Comparison of ENCODE assay signal across 27 cellular contexts in the genomic region with DNA sequence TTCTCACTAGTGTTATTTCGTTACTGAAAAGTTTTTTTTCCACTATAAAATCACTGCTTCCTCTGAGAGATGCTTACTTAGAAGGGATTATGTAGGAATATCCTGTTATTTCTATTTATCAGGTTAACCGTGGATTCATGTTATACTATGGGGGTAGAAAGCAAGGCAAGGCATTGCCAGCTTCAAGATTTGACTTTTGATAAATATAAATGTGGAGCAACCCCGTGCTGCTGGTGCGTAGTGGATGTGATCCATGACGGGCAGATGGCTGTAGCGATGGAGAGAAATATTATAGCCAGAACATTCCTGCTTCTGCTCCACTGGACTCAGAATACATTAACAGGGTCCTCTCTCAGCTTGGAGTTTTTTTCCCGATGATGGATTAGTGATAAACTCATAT.
"Had no signal": no experiment of that assay in that cellular context is flagged by ENCODE, and none has a peak within 500 bp of the region (broad histone marks: within the 10 kb centered on the region; RNA-seq: fewer than 3 reads in every experiment).

No MANE protein-coding gene starts in this region.

- H3K4me1 ChIP-seq: adrenal gland, body of pancreas, foreskin keratinocyte, gastrocnemius medialis, heart left ventricle had no signal

- DNase-seq: activated CD4-positive, alpha-beta T cell treated with anti-CD3 and anti-CD28 coated beads for 1 hour; activated CD4-positive, alpha-beta T cell treated with anti-CD3 and anti-CD28 coated beads for 4 hours; activated CD4-positive, alpha-beta T cell treated with anti-CD3 and anti-CD28 coated beads, Interleukin-2, amount 10 ng/mL, durations not matched to agents 7 days and 5 days; activated CD4-positive, alpha-beta T cell treated with anti-CD3 and anti-CD28 coated beads, Interleukin-2, amount 50 U/mL, for 48 hours; activated CD8-positive, alpha-beta memory T cell treated with anti-CD3 and anti-CD28 coated beads, Interleukin-2, amount 10 ng/mL, durations not matched to agents 7 days and 5 days; activated CD8-positive, alpha-beta memory T cell treated with anti-CD3 and anti-CD28 coated beads, Interleukin-2, amount 50 U/mL, for 4 hours; activated CD8-positive, alpha-beta T cell treated with anti-CD3 and anti-CD28 coated beads for 36 hours; activated effector memory CD4-positive, alpha-beta T cell treated with anti-CD3 and anti-CD28 coated beads, Interleukin-2, amount 50 U/mL, for 16 hours; activated naive CD4-positive, alpha-beta T cell treated with anti-CD3 and anti-CD28 coated beads for 36 hours; activated naive CD8-positive, alpha-beta T cell treated with anti-CD3 and anti-CD28 coated beads for 36 hours; activated naive CD8-positive, alpha-beta T cell treated with anti-CD3 and anti-CD28 coated beads, Interleukin-2, amount 50 U/mL, for 24 hours; activated T-cell treated with anti-CD3 and anti-CD28 coated beads, Interleukin-2, amount 50 U/mL, for 1 hour; activated T-cell treated with anti-CD3 and anti-CD28 coated beads, Interleukin-2, amount 50 U/mL, for 48 hours; adrenal gland; amygdala; aorta; body of pancreas; caudate nucleus; effector memory CD4-positive, alpha-beta T cell; endodermal cell; foreskin keratinocyte; gastrocnemius medialis; glutamatergic neuron; heart left ventricle; T-helper 2 cell had no signal

- ATAC-seq: activated CD8-positive, alpha-beta memory T cell treated with anti-CD3 and anti-CD28 coated beads, Interleukin-2, amount 10 ng/mL, durations not matched to agents 7 days and 5 days; activated CD8-positive, alpha-beta T cell treated with anti-CD3 and anti-CD28 coated beads for 36 hours; activated naive CD8-positive, alpha-beta T cell treated with anti-CD3 and anti-CD28 coated beads, Interleukin-2, amount 50 U/mL, for 24 hours; body of pancreas; esophagus mucosa; foreskin keratinocyte; gastrocnemius medialis; heart left ventricle; WTC11 had no signal

- H3K4me3 ChIP-seq: adrenal gland, body of pancreas, gastrocnemius medialis, heart left ventricle had no signal

- H3K36me3 ChIP-seq: adrenal gland, gastrocnemius medialis, heart left ventricle had no signal

- H3K9me3 ChIP-seq: adrenal gland, body of pancreas, gastrocnemius medialis, heart left ventricle had no signal

- H3K27me3 ChIP-seq: adrenal gland, body of pancreas, foreskin keratinocyte, gastrocnemius medialis had no signal
